Comparison of ENCODE assay signal across 10 cellular contexts in the genomic region with DNA sequence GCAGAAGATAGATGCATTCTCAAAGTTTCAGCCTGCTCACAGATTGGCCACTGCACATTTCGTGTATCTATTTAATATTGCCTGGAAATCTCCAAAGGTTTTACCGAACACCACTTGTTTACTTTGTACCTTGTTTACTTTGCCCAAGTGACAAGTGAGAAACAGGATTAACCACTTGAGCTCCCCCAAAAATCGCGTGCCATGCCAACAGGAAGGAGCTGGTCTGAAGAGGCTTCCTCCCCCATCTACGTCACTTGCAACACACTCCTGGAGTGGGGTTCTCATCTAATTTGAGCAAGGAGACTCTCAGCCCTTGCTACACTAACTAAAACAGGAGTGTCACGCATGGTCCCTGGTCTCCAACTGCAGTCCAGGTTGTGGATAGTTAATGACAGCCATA.
"Had no signal": no experiment of that assay in that cellular context is flagged by ENCODE, and none has a peak within 500 bp of the region (broad histone marks: within the 10 kb centered on the region; RNA-seq: fewer than 3 reads in every experiment).

No MANE protein-coding gene starts in this region.

- H3K27ac ChIP-seq: gastrocnemius medialis, tibial nerve had no signal

- H3K4me1 ChIP-seq: gastrocnemius medialis had no signal

- H3K27me3 ChIP-seq: gastrocnemius medialis, tibial nerve had no signal

- H3K36me3 ChIP-seq: gastrocnemius medialis, tibial nerve had no signal

- DNase-seq: activated CD4-positive, alpha-beta memory T cell treated with anti-CD3 and anti-CD28 coated beads, Interleukin-2, amount 10 ng/mL, durations not matched to agents 7 days and 5 days; activated CD4-positive, alpha-beta T cell treated with anti-CD3 and anti-CD28 coated beads for 4 hours; activated CD8-positive, alpha-beta memory T cell treated with anti-CD3 and anti-CD28 coated beads, Interleukin-2, amount 10 ng/mL, durations not matched to agents 7 days and 5 days; cerebellar nuclear complex; effector CD4-positive, alpha-beta T cell; gastrocnemius medialis; head of caudate nucleus; stimulated activated naive CD8-positive, alpha-beta T cell treated with anti-CD3 and anti-CD28 coated beads, Interleukin-15, Interleukin-2, amounts not matched to agents 100 U/mL and 50 U/mL, for 24 hours; substantia nigra had no signal

- H3K4me3 ChIP-seq: gastrocnemius medialis, tibial nerve had no signal

- H3K9me3 ChIP-seq: gastrocnemius medialis, tibial nerve had no signal

- ATAC-seq: activated CD8-positive, alpha-beta memory T cell treated with anti-CD3 and anti-CD28 coated beads, Interleukin-2, amount 10 ng/mL, durations not matched to agents 7 days and 5 days; gastrocnemius medialis; stimulated activated naive CD8-positive, alpha-beta T cell treated with anti-CD3 and anti-CD28 coated beads, Interleukin-15, Interleukin-2, amounts not matched to agents 100 U/mL and 50 U/mL, for 24 hours had no signal
